25 cellular contexts compared by ENCODE assay signal in the genomic region with DNA sequence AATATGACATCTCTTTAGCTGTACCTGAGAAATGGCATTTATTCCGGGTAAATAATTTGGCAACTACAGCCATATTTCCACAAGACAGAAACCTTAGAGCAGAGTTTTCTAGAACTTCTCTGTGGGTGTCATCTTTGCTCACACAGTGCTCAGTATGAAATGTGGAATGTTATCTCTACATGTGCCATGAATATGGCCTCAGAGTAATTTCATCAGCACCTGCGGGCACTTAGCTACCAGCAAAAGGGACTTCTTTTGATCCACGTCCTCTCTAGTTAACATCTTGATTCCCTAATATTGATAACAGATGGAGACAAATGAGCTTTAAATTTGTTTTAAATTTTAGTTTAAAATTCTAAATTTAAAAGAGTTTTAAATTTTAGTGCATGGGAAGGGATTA. TPM values are rescaled to one million over a fixed set of nuclear protein-coding genes. Genes with fewer than 3 reads are reported as not detected.
"Had no signal": no experiment of that assay in that cellular context is flagged by ENCODE, and none has a peak within 500 bp of the region (broad histone marks: within the 10 kb centered on the region; RNA-seq: fewer than 3 reads in every experiment).

No MANE protein-coding gene starts in this region.

- H3K9me3 ChIP-seq: stomach, suprapubic skin, testis, thoracic aorta, thyroid gland, tibial artery, tibial nerve, transverse colon, upper lobe of left lung, upper lobe of right lung, uterus, vagina had no signal

- DNase-seq: stimulated activated CD4-positive, alpha-beta T cell treated with anti-CD3 and anti-CD28 coated beads, Interleukin-2, amount 100 ng/mL, for 48 hours; stimulated activated CD4-positive, alpha-beta T cell treated with anti-CD3 and anti-CD28 coated beads, Interleukin-4, amount 100 ng/mL, for 1 hour; stimulated activated CD4-positive, alpha-beta T cell treated with anti-CD3 and anti-CD28 coated beads, Interleukin-4, amount 100 ng/mL, for 24 hours; stimulated activated CD4-positive, alpha-beta T cell treated with anti-CD3 and anti-CD28 coated beads, Interleukin-4, amount 100 ng/mL, for 4 hours; stimulated activated CD8-positive, alpha-beta memory T cell treated with anti-CD3 and anti-CD28 coated beads, Interleukin-4, amount 100 ng/mL, for 48 hours; stimulated activated naive B cell treated with anti-CD40 and anti-IgM and Interleukin-4, amounts not matched to agents 10 μg/mL and 1 μg/mL and 100 μg/mL, for 72 hours; stimulated activated naive CD4-positive, alpha-beta T cell; stimulated activated naive CD4-positive, alpha-beta T cell treated with Interleukin-2 at 50 U/mL for 16 hours; stimulated activated naive CD8-positive, alpha-beta T cell treated with anti-CD3 and anti-CD28 coated beads, Interleukin-15, amount 100 ng/mL, for 72 hours; stimulated activated naive CD8-positive, alpha-beta T cell treated with anti-CD3 and anti-CD28 coated beads, Interleukin-15, Interleukin-2, amounts not matched to agents 100 U/mL and 50 U/mL, for 24 hours; stomach; substantia nigra; testis; thyroid gland; tibial artery; transverse colon; upper lobe of left lung; upper lobe of right lung; uterus had no signal

- H3K4me3 ChIP-seq: stomach, suprapubic skin, testis, thoracic aorta, thyroid gland, tibial artery, tibial nerve, transverse colon, upper lobe of left lung, upper lobe of right lung, uterus, vagina had no signal

- H3K27ac ChIP-seq: stomach, suprapubic skin, testis, thoracic aorta, thyroid gland, tibial artery, tibial nerve, transverse colon, upper lobe of left lung, upper lobe of right lung, uterus, vagina had no signal

- H3K36me3 ChIP-seq: stomach, suprapubic skin, thoracic aorta, thyroid gland, tibial artery, tibial nerve, transverse colon, upper lobe of left lung, upper lobe of right lung, uterus, vagina had no signal

- H3K27me3 ChIP-seq: stomach, suprapubic skin, testis, thyroid gland, tibial artery, transverse colon, upper lobe of left lung, uterus, vagina had no signal

RNA-seq across cellular contexts. Expression of a gene that starts 25.9 kb away (rescaled TPM):
- polyA plus RNA-seq: stomach, thymus, urinary bladder had no signal
